In genomic region chr2:234290671-234291070, GRCh38 we compare ENCODE assay signal across 8 cellular contexts.
DNase-seq lines count a peak whose midpoint lies in the region; ATAC-seq and TF ChIP-seq lines count a peak whose summit lies in the region.

No MANE protein-coding gene starts in this region.

- H3K36me3 Mint-ChIP-seq in activated CD8-positive, alpha-beta T cell treated with anti-CD3 and anti-CD28 coated beads, Interleukin-2, amount 10 ng/mL, durations not matched to agents 7 days and 5 days (ENCODE audit: low read depth) = peaks cover 15% of the 10 kb centered on the region
- no peaks in the 10 kb centered on the region for H3K36me3 Mint-ChIP-seq in glutamatergic neuron (ENCODE audit: unreplicated experiment)

- CTCF ChIA-PET in activated CD8-positive, alpha-beta T cell treated with anti-CD3 and anti-CD28 coated beads, Interleukin-2, amount 10 ng/mL, durations not matched to agents 7 days and 5 days (lab: Charles Lee) = interaction anchor here (0.8 to 6.1 kb wide), 22 partner anchors 10 to 211 kb away, joined by 3 to 49 read pairs (median 17); partner anchors contain the start of gene ARL4C

- ATAC-seq in GM19372 (IDR thresholded peaks at IDR 0.05; ENCODE audit: low read depth, unreplicated experiment) (peak; percentile 63), HG03558 (IDR thresholded peaks at IDR 0.05; ENCODE audit: extremely low read depth, unreplicated experiment) (peak; percentile 40), left ventricle myocardium superior (peak; percentile 47)
- peak; percentile 66 for ATAC-seq in activated CD8-positive, alpha-beta T cell treated with anti-CD3 and anti-CD28 coated beads, Interleukin-2, amount 10 ng/mL, durations not matched to agents 7 days and 5 days

- H3K27ac Mint-ChIP-seq in activated CD8-positive, alpha-beta T cell treated with anti-CD3 and anti-CD28 coated beads, Interleukin-2, amount 10 ng/mL, durations not matched to agents 7 days and 5 days = peak overlapping the region; percentile 97
- H3K27ac Mint-ChIP-seq in glutamatergic neuron (ENCODE audit: unreplicated experiment) = no peak overlapping the region

- POLR2A ChIA-PET in activated CD8-positive, alpha-beta T cell treated with anti-CD3 and anti-CD28 coated beads, Interleukin-2, amount 10 ng/mL, durations not matched to agents 7 days and 5 days (lab: Charles Lee) = interaction anchor here (0.9 to 8.8 kb wide), 12 partner anchors 18 to 437 kb away, joined by 4 to 189 read pairs (median 8); partner anchors contain the start of genes ARL4C and HJURP

- DNase-seq in activated CD8-positive, alpha-beta T cell treated with anti-CD3 and anti-CD28 coated beads, Interleukin-2, amount 10 ng/mL, durations not matched to agents 7 days and 5 days = peak; percentile 89
- peak; percentile 44 for DNase-seq in left ventricle myocardium superior
- DNase-seq in stimulated activated CD8-positive, alpha-beta memory T cell treated with anti-CD3 and anti-CD28 coated beads, Interleukin-4, amount 100 ng/mL, for 24 hours (ENCODE audit: low read depth) = peak; percentile 62
- no peak for DNase-seq in NCI-H2107 (lab: John Stamatoyannopoulos, UW)
- no peak for DNase-seq in COLO829 (ENCODE audit: low spot score)
- DNase-seq in glutamatergic neuron = no peak

- no peaks in the 10 kb centered on the region for H3K9me3 Mint-ChIP-seq in activated CD8-positive, alpha-beta T cell treated with anti-CD3 and anti-CD28 coated beads, Interleukin-2, amount 10 ng/mL, durations not matched to agents 7 days and 5 days (ENCODE audit: insufficient read depth)
- H3K9me3 Mint-ChIP-seq in glutamatergic neuron (ENCODE audit: unreplicated experiment) = no peaks in the 10 kb centered on the region

- H3K4me1 Mint-ChIP-seq in activated CD8-positive, alpha-beta T cell treated with anti-CD3 and anti-CD28 coated beads, Interleukin-2, amount 10 ng/mL, durations not matched to agents 7 days and 5 days (ENCODE audit: low read depth) = peaks cover 86% of the 10 kb centered on the region
- H3K4me1 Mint-ChIP-seq in glutamatergic neuron (ENCODE audit: low read depth, unreplicated experiment) = peaks cover 3% of the 10 kb centered on the region

- TF ChIP-seq CTCF in glutamatergic neuron (IDR thresholded peaks at IDR 0.05; ENCODE audit: partially characterized antibody, unreplicated experiment) = no peak

- H3K4me3 Mint-ChIP-seq in activated CD8-positive, alpha-beta T cell treated with anti-CD3 and anti-CD28 coated beads, Interleukin-2, amount 10 ng/mL, durations not matched to agents 7 days and 5 days = peak overlapping the region; percentile 64
- H3K4me3 Mint-ChIP-seq in glutamatergic neuron (ENCODE audit: unreplicated experiment) = no peak overlapping the region

- intact Hi-C loops in left ventricle myocardium superior (cut with micrococcal nuclease) = no loop called here

- no peaks in the 10 kb centered on the region for H3K27me3 Mint-ChIP-seq in activated CD8-positive, alpha-beta T cell treated with anti-CD3 and anti-CD28 coated beads, Interleukin-2, amount 10 ng/mL, durations not matched to agents 7 days and 5 days (ENCODE audit: low read depth)
- peaks cover 5% of the 10 kb centered on the region for H3K27me3 Mint-ChIP-seq in glutamatergic neuron (ENCODE audit: unreplicated experiment)

Comparison
In these comparisons a context has a peak if more than half of its experiments do, and no peak if none do; other contexts are left out.
1. DNase-seq: peak in activated CD8-positive, alpha-beta T cell treated with anti-CD3 and anti-CD28 coated beads, Interleukin-2, amount 10 ng/mL, durations not matched to agents 7 days and 5 days (single experiment), left ventricle myocardium superior (single experiment) and stimulated activated CD8-positive, alpha-beta memory T cell treated with anti-CD3 and anti-CD28 coated beads, Interleukin-4, amount 100 ng/mL, for 24 hours (single experiment); none in NCI-H2107 (single experiment), COLO829 (single experiment) and glutamatergic neuron (single experiment).
2. Peak in every context shown above with its lines, with median percentiles within 50 percentile points of each other: ATAC-seq.